15 cellular contexts compared by ENCODE assay signal in the genomic region with DNA sequence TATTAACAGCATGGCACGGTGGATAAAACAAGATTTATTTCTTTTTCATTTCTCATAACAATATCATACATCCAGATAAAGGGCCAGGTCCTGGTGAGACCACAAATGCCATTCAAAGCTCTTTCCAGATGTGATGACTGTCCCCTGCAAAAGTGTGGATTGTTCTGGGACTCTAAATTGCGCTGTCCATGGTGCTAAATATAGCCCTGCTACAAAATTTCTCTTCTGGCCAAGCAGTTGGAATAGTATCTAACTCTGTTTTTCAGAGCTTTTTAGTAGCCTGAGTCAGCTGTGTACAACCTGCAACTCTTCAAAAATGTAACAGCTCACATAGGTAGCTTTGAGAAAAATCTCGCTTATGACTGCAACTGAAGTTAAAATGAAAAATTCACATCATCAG.
A peak's percentile ranks its signal among the peaks of the same experiment; 100 is the strongest.
DNase-seq lines count a peak whose midpoint lies in the region; ATAC-seq and TF ChIP-seq lines count a peak whose summit lies in the region.
"Had no signal": no experiment of that assay in that cellular context is flagged by ENCODE, and none has a peak within 500 bp of the region (broad histone marks: within the 10 kb centered on the region; RNA-seq: fewer than 3 reads in every experiment).

No MANE protein-coding gene starts in this region.

- H2BK120ac ChIP-seq in trophoblast cell (ENCODE audit: insufficient read depth, low read length, poor library complexity) = no peak overlapping the region

- no peak overlapping the region for H3K23ac ChIP-seq in trophoblast cell (ENCODE audit: low read length)

- TF ChIP-seq CTCF in endodermal cell (conservative IDR thresholded peaks at IDR 0.05) = no peak

- H2AFZ ChIP-seq in GM23248 (no peak overlapping the region), trophoblast cell (ENCODE audit: insufficient read depth, low read length, poor library complexity) (no peak overlapping the region)

- no peaks in the 10 kb centered on the region for H3K9me3 Mint-ChIP-seq in endodermal cell

- no peaks in the 10 kb centered on the region for H3K27me3 ChIP-seq in GM23248 (replicated peaks; ENCODE audit: insufficient read depth)
- no peaks in the 10 kb centered on the region for H3K27me3 ChIP-seq in endodermal cell (ENCODE audit: control insufficient read depth, insufficient read depth, low read length, poor library complexity, severe bottlenecking)
- no peaks in the 10 kb centered on the region for H3K27me3 ChIP-seq in trophoblast cell (ENCODE audit: insufficient read depth, low read length)
- H3K27me3 ChIP-seq: pancreas had no signal

- H3K4me1 ChIP-seq in GM23248 (ENCODE audit: insufficient read depth) (no peaks in the 10 kb centered on the region), endodermal cell (ENCODE audit: control insufficient read depth, insufficient read depth, low read length) (no peaks in the 10 kb centered on the region), trophoblast cell (ENCODE audit: control insufficient read depth in 1 of 2, insufficient read depth in 2 of 2, low read length in 2 of 2) (no peaks in the 10 kb centered on the region)

- no peak overlapping the region for H2AK5ac ChIP-seq in trophoblast cell (ENCODE audit: low read length)

- H3K36me3 Mint-ChIP-seq in endodermal cell (ENCODE audit: low read depth) = no peaks in the 10 kb centered on the region

- no peak overlapping the region for H3K27ac Mint-ChIP-seq in endodermal cell

- no peak overlapping the region for H3K18ac ChIP-seq in trophoblast cell (ENCODE audit: low read length)

- no peak overlapping the region for H4K8ac ChIP-seq in trophoblast cell (ENCODE audit: low read depth, low read length)

- H3K79me2 ChIP-seq in GM23248 (ENCODE audit: insufficient read depth) = no peaks in the 10 kb centered on the region
- H3K79me2 ChIP-seq in trophoblast cell (ENCODE audit: control insufficient read depth, insufficient read depth, low read length, poor library complexity) = no peaks in the 10 kb centered on the region

- no peaks in the 10 kb centered on the region for H4K20me1 ChIP-seq in GM23248 (ENCODE audit: insufficient read depth)

- H3K36me3 ChIP-seq in GM23248 (ENCODE audit: low read depth) (no peaks in the 10 kb centered on the region), endodermal cell (ENCODE audit: control insufficient read depth, insufficient read depth, low read length) (no peaks in the 10 kb centered on the region), trophoblast cell (ENCODE audit: control insufficient read depth in 1 of 2, insufficient read depth in 2 of 2, low read length in 2 of 2) (no peaks in the 10 kb centered on the region)
- H3K36me3 ChIP-seq: pancreas, thoracic aorta had no signal

- no peak overlapping the region for H4K12ac ChIP-seq in trophoblast cell (ENCODE audit: low read depth, low read length)

- DNase-seq in GM23248 (peak; percentile 0), NAMALWA (ENCODE audit: low spot score) (peak; percentile 3), endodermal cell (peak; percentile 51), trophoblast cell (peak; percentile 1 to 35), NCI-H774 (lab: John Stamatoyannopoulos, UW) (no peak)
- DNase-seq: activated effector memory CD4-positive, alpha-beta T cell treated with Interleukin-2 at 50 U/mL for 16 hours; left cardiac atrium; NCI-H1694; NCI-H446; pancreas; SHP77; small intestine had no signal

- no peak overlapping the region for H2BK12ac ChIP-seq in trophoblast cell (ENCODE audit: low read length)

- H3K14ac ChIP-seq in trophoblast cell (ENCODE audit: low read length) = no peak overlapping the region

- peaks cover under 1% of the 10 kb centered on the region for H3K4me1 Mint-ChIP-seq in endodermal cell

- H3K9ac ChIP-seq in GM23248 = no peak overlapping the region
- no peak overlapping the region for H3K9ac ChIP-seq in endodermal cell (ENCODE audit: extremely low read depth, low read length, poor library complexity, severe bottlenecking)
- no peak overlapping the region for H3K9ac ChIP-seq in trophoblast cell (ENCODE audit: low read length)

- no peaks in the 10 kb centered on the region for H3K27me3 Mint-ChIP-seq in endodermal cell (ENCODE audit: insufficient read depth)

- no peak overlapping the region for H3K4ac ChIP-seq in trophoblast cell (ENCODE audit: low read depth, low read length)

- WGBS in GM23248 (ENCODE audit: low coverage in 1 of 2, low lambda C conversion rate in 2 of 2, missing lambda C conversion rate in 2 of 2), 2 experiments = 9 to 13% methylated on average over 3 of the region's 3 CpGs
- 84 to 100% methylated on average over 1 to 3 of the region's 3 CpGs for WGBS in endodermal cell (ENCODE audit: insufficient coverage in 1 of 2, insufficient read length in 1 of 2), 2 experiments
- WGBS in trophoblast cell (ENCODE audit: extremely low coverage, insufficient coverage, insufficient read length) = no CpG with 5 or more reads among the region's 3 CpGs

- H3K4me2 ChIP-seq in GM23248 (ENCODE audit: unreplicated experiment) (no peak overlapping the region), trophoblast cell (ENCODE audit: low read length) (no peak overlapping the region)

- no peaks in the 10 kb centered on the region for H3F3A ChIP-seq in GM23248 (ENCODE audit: insufficient read depth)

- ATAC-seq in HG02623 (IDR thresholded peaks at IDR 0.05; ENCODE audit: unreplicated experiment) = no peak
- no peak for ATAC-seq in GM18517 (IDR thresholded peaks at IDR 0.05; ENCODE audit: unreplicated experiment)
- ATAC-seq: left cardiac atrium had no signal

- H2BK5ac ChIP-seq in trophoblast cell (ENCODE audit: low read depth, low read length, poor library complexity) = no peak overlapping the region

- no peak overlapping the region for H3K4me3 ChIP-seq in GM23248
- no peak overlapping the region for H3K4me3 ChIP-seq in endodermal cell (ENCODE audit: low read length)
- H3K4me3 ChIP-seq in trophoblast cell (ENCODE audit: low read depth, low read length) = no peak overlapping the region
- H3K4me3 ChIP-seq: pancreas, thoracic aorta had no signal

- H3K27ac ChIP-seq in GM23248 = no peak overlapping the region
- H3K27ac ChIP-seq in endodermal cell (ENCODE audit: low read depth, low read length) = no peak overlapping the region
- H3K27ac ChIP-seq in trophoblast cell (ENCODE audit: low read depth, low read length) = no peak overlapping the region
- H3K27ac ChIP-seq: pancreas, thoracic aorta had no signal

- in situ Hi-C loops in GM23248 (cut with MboI) = no loop called here

- H3K9me2 ChIP-seq in GM23248 (ENCODE audit: insufficient read depth) = no peaks in the 10 kb centered on the region

- H3K79me1 ChIP-seq in trophoblast cell (ENCODE audit: low read length) = no peaks in the 10 kb centered on the region

- H3K9me3 ChIP-seq in GM23248 (ENCODE audit: low read depth) = no peaks in the 10 kb centered on the region
- no peaks in the 10 kb centered on the region for H3K9me3 ChIP-seq in endodermal cell (ENCODE audit: control insufficient read depth, low read length)
- no peaks in the 10 kb centered on the region for H3K9me3 ChIP-seq in trophoblast cell (ENCODE audit: insufficient read depth, low read depth, low read length)
- H3K9me3 ChIP-seq: pancreas, thoracic aorta had no signal

- no peak overlapping the region for H3K4me3 Mint-ChIP-seq in endodermal cell

- H4K91ac ChIP-seq in trophoblast cell (ENCODE audit: low read depth, low read length) = no peak overlapping the region
